In genomic region chr12:45725631-45726593, GRCh38 we compare ENCODE assay signal across 8 cellular contexts. TPM values are rescaled to one million over a fixed set of nuclear protein-coding genes. Genes with fewer than 3 reads are reported as not detected.
DNase-seq lines count a peak whose midpoint lies in the region; ATAC-seq and TF ChIP-seq lines count a peak whose summit lies in the region.

No MANE protein-coding gene starts in this region.

- DNase-seq in Calu3 (peak; percentile 24), HAP-1 (ENCODE audit: low spot score in 2 of 2) (peak; percentile 32 to 60), NCI-H524 treated with DMSO at 0.1 percent for 48 hours (lab: John Stamatoyannopoulos, UW) (peak; percentile 12), hepatic stellate cell (ENCODE audit: low spot score) (peak; percentile 35), renal cortical epithelial cell (ENCODE audit: low read depth) (peak; percentile 46), ecto neural progenitor cell (ENCODE audit: low spot score) (no peak)
- DNase-seq in activated naive CD8-positive, alpha-beta T cell treated with anti-CD3 and anti-CD28 coated beads for 36 hours = no peak

- peak overlapping the region; percentile 97 for H3K4me3 Mint-ChIP-seq in Calu3 (ENCODE audit: low read depth, unreplicated experiment)
- H3K4me3 Mint-ChIP-seq in activated naive CD8-positive, alpha-beta T cell treated with anti-CD3 and anti-CD28 coated beads for 36 hours = peak overlapping the region; percentile 99

- TF ChIP-seq CTCF in Calu3 (IDR thresholded peaks at IDR 0.05; ENCODE audit: unreplicated experiment) = no peak

- no peaks in the 10 kb centered on the region for H3K9me3 Mint-ChIP-seq in Calu3 (ENCODE audit: low read depth, unreplicated experiment)
- H3K9me3 Mint-ChIP-seq in activated naive CD8-positive, alpha-beta T cell treated with anti-CD3 and anti-CD28 coated beads for 36 hours = no peaks in the 10 kb centered on the region

- BruUV-seq in Calu3 (replicated peaks; lab: Mats Ljungman, UMichigan) = TSS peak; percentile 39

- no peaks in the 10 kb centered on the region for H3K27me3 ChIP-seq in HAP-1 (ENCODE audit: low read depth)

- intact Hi-C loops in Calu3 (cut with micrococcal nuclease; ENCODE audit: unreplicated experiment) = loop anchor here (2.0 to 5.0 kb wide), 2 partner anchors 181 to 554 kb away; no protein-coding TSS in a partner anchor

- ATAC-seq in GM18519 (IDR thresholded peaks at IDR 0.05; ENCODE audit: low FRiP score, unreplicated experiment) = no peak

- peaks cover 53% of the 10 kb centered on the region for H3K36me3 Mint-ChIP-seq in Calu3 (ENCODE audit: insufficient read depth, unreplicated experiment)
- peaks cover 20% of the 10 kb centered on the region for H3K36me3 Mint-ChIP-seq in activated naive CD8-positive, alpha-beta T cell treated with anti-CD3 and anti-CD28 coated beads for 36 hours

- H3K27me3 Mint-ChIP-seq in Calu3 (ENCODE audit: unreplicated experiment) = no peaks in the 10 kb centered on the region
- no peaks in the 10 kb centered on the region for H3K27me3 Mint-ChIP-seq in activated naive CD8-positive, alpha-beta T cell treated with anti-CD3 and anti-CD28 coated beads for 36 hours

- in situ Hi-C loops in HAP-1 (cut with MboI; ENCODE audit: low sequenced_read_pairs) = loop anchor here (10.0 kb wide), 1 partner anchor 181 kb away; no protein-coding TSS in a partner anchor

- H3K27ac Mint-ChIP-seq in Calu3 (ENCODE audit: unreplicated experiment) = peak overlapping the region; percentile 89
- peak overlapping the region; percentile 99 for H3K27ac Mint-ChIP-seq in activated naive CD8-positive, alpha-beta T cell treated with anti-CD3 and anti-CD28 coated beads for 36 hours

- no peaks in the 10 kb centered on the region; the same call in 1 of the 2 replicates for H3K36me3 ChIP-seq in HAP-1 (replicated peaks)

- no peaks in the 10 kb centered on the region for H3K9me3 ChIP-seq in HAP-1

- CTCF ChIA-PET in Calu3 (lab: Charles Lee) = interaction anchor here (0.6 to 2.4 kb wide), 4 partner anchors 178 to 532 kb away, joined by 4 to 12 read pairs (median 7); no protein-coding TSS in a partner anchor

- H3K4me1 Mint-ChIP-seq in Calu3 (ENCODE audit: low read depth, unreplicated experiment) = no peaks in the 10 kb centered on the region
- H3K4me1 Mint-ChIP-seq in activated naive CD8-positive, alpha-beta T cell treated with anti-CD3 and anti-CD28 coated beads for 36 hours = peaks cover 25% of the 10 kb centered on the region

- peaks cover 11% of the 10 kb centered on the region; the same call in 1 of the 2 replicates for H3K4me1 ChIP-seq in HAP-1

- peak overlapping the region; percentile 88 for H3K4me3 ChIP-seq in HAP-1

RNA-seq across cellular contexts. Expression of gene ARID2, which starts 3.6 kb away (rescaled TPM):
- 17.5 and 22.9 TPM in 2 replicates for total RNA-seq in Calu3 (2022)
- total RNA-seq in activated naive CD8-positive, alpha-beta T cell treated with anti-CD3 and anti-CD28 coated beads for 36 hours = 10 to 100 TPM; 18.5 to 19.9 TPM
- total RNA-seq in renal cortical epithelial cell = 11.1 and 41.8 TPM in 2 replicates

Comparison
In these comparisons a context has a peak if more than half of its experiments do, and no peak if none do; other contexts are left out.
1. DNase-seq: peak in Calu3 (single experiment), HAP-1 (2 of 2), NCI-H524 treated with DMSO at 0.1 percent for 48 hours (single experiment), hepatic stellate cell (single experiment) and renal cortical epithelial cell (single experiment); none in activated naive CD8-positive, alpha-beta T cell treated with anti-CD3 and anti-CD28 coated beads for 36 hours (single experiment) and ecto neural progenitor cell (single experiment).